21 cellular contexts compared by ENCODE assay signal in genomic region chr3:18351069-18351628, GRCh38.
DNase-seq lines count a peak whose midpoint lies in the region; ATAC-seq, FAIRE-seq and TF ChIP-seq lines count a peak whose summit lies in the region.
"Had no signal": no experiment of that assay in that cellular context is flagged by ENCODE, and none has a peak within 500 bp of the region (broad histone marks: within the 10 kb centered on the region; RNA-seq: fewer than 3 reads in every experiment).

No MANE protein-coding gene starts in this region.

- peak; percentile 21 to 38 for ATAC-seq in activated T-cell treated with anti-CD3 and anti-CD28 coated beads, Interleukin-2, amount 50 U/mL, for 72 hours (replicated peaks in 1 of 2)

- H3K56ac ChIP-seq in mesendoderm (ENCODE audit: low read length), result no peak overlapping the region

- H3K27ac Mint-ChIP-seq in activated T-cell treated with anti-CD3 and anti-CD28 coated beads, Interleukin-2, amount 50 U/mL, for 72 hours, result peak overlapping the region; percentile 91
- H3K27ac Mint-ChIP-seq: memory B cell had no signal

- H3K4ac ChIP-seq in mesendoderm (ENCODE audit: low read depth, low read length), result no peak overlapping the region

- DNase-seq in NCI-H1105 treated with DMSO at 0.1 percent for 48 hours (lab: John Stamatoyannopoulos, UW) (peak; percentile 39), NCI-H1105 (lab: John Stamatoyannopoulos, UW) (no peak), COR-L47 (lab: John Stamatoyannopoulos, UW) (peak; percentile 2), mesendoderm (peak; percentile 46), SIG-M5 (lab: John Stamatoyannopoulos, UW) (no peak), GM10266 (ENCODE audit: extremely low spot score) (no peak), RCC 7860 (ENCODE audit: low spot score) (no peak)
- no peak for DNase-seq in activated T-cell treated with anti-CD3 and anti-CD28 coated beads, Interleukin-2, amount 50 U/mL, for 72 hours
- DNase-seq: 8988T; kidney glomerular epithelial cell; NCI-H1048; NCI-H226; NK-92 treated with Interleukin-12 subunit alpha and Interleukin-12 subunit beta, amount 100 ng/mL, for 24 hours; retina; RPMI8226; stimulated activated CD4-positive, alpha-beta T cell treated with anti-CD3 and anti-CD28 coated beads, Interleukin-12 subunit alpha, Interleukin-12 subunit beta, amount 100 ng/mL, for 4 hours had no signal

- H2BK120ac ChIP-seq in mesendoderm (ENCODE audit: low read depth, low read length), result no peak overlapping the region

- no peaks in the 10 kb centered on the region for H3K79me2 ChIP-seq in mesendoderm (ENCODE audit: control insufficient read depth, insufficient read depth, low read length)

- no peaks in the 10 kb centered on the region for H3K27me3 Mint-ChIP-seq in activated T-cell treated with anti-CD3 and anti-CD28 coated beads, Interleukin-2, amount 50 U/mL, for 72 hours (ENCODE audit: low read depth)
- H3K27me3 Mint-ChIP-seq: memory B cell had no signal

- H3K18ac ChIP-seq in mesendoderm (ENCODE audit: low read length), result no peak overlapping the region

- no peak overlapping the region for H2BK5ac ChIP-seq in mesendoderm (ENCODE audit: low read length)

- no peaks in the 10 kb centered on the region for H3K9me3 Mint-ChIP-seq in activated T-cell treated with anti-CD3 and anti-CD28 coated beads, Interleukin-2, amount 50 U/mL, for 72 hours
- H3K9me3 Mint-ChIP-seq: activated T-helper 2 cell treated with anti-CD3 and anti-CD28 coated beads, Interferon-gamma antibody, Interleukin-2, Interleukin-4, amounts not matched to agents 10 μg/mL and 5 μg/mL and 100 μg/mL, durations not matched to agents 14 hours and 24 hours and 36 hours; memory B cell had no signal

- no peak overlapping the region for H3K4me3 Mint-ChIP-seq in activated T-cell treated with anti-CD3 and anti-CD28 coated beads, Interleukin-2, amount 50 U/mL, for 72 hours
- H3K4me3 Mint-ChIP-seq: memory B cell had no signal

- no peak overlapping the region for H3K9ac ChIP-seq in mesendoderm (ENCODE audit: low read length)
- H3K9ac ChIP-seq: KMS-11 had no signal

- no peak for TF ChIP-seq CTCF in GM10266 (IDR thresholded peaks at IDR 0.05; ENCODE audit: control insufficient read depth, insufficient read depth, low read depth, missing control alignments)

- no peaks in the 10 kb centered on the region for H3K36me3 ChIP-seq in mesendoderm (ENCODE audit: control insufficient read depth, insufficient read depth, low read length)

- H3K4me2 ChIP-seq in mesendoderm (ENCODE audit: low read length), result no peak overlapping the region
- H3K4me2 ChIP-seq: KMS-11 had no signal

- H3K36me3 Mint-ChIP-seq in activated T-cell treated with anti-CD3 and anti-CD28 coated beads, Interleukin-2, amount 50 U/mL, for 72 hours (ENCODE audit: insufficient read depth in 2 of 2), result peaks cover 16 to 52% of the 10 kb centered on the region in 2 donors

- no peak overlapping the region for H2BK15ac ChIP-seq in mesendoderm (replicated peaks; ENCODE audit: low read depth)

- H3K27ac ChIP-seq in mesendoderm (ENCODE audit: low read depth, low read length), result no peak overlapping the region
- H3K27ac ChIP-seq: KMS-11, tibial artery had no signal

- H3K27me3 ChIP-seq in mesendoderm (ENCODE audit: insufficient read depth, low read length, poor library complexity), result no peaks in the 10 kb centered on the region
- H3K27me3 ChIP-seq: tibial artery had no signal

- peaks cover 52% of the 10 kb centered on the region for H3K4me1 Mint-ChIP-seq in activated T-cell treated with anti-CD3 and anti-CD28 coated beads, Interleukin-2, amount 50 U/mL, for 72 hours (ENCODE audit: low read depth)
- H3K4me1 Mint-ChIP-seq: memory B cell had no signal

- WGBS in mesendoderm (ENCODE audit: extremely low coverage, insufficient coverage, low lambda C conversion rate), result no CpG with 5 or more reads among the region's 5 CpGs

- no peak overlapping the region for H4K8ac ChIP-seq in mesendoderm (ENCODE audit: low read depth, low read length)

- FAIRE-seq in RCC 7860 (lab: Jason Lieb, UNC), result no peak
- FAIRE-seq: endometrium had no signal

- no peak overlapping the region for H4K5ac ChIP-seq in mesendoderm (ENCODE audit: low read length)

- no peak overlapping the region for H3K4me3 ChIP-seq in mesendoderm (ENCODE audit: low read length)
- H3K4me3 ChIP-seq: tibial artery had no signal

- no peak overlapping the region for H3K23ac ChIP-seq in mesendoderm (ENCODE audit: low read length)

- no peak overlapping the region for H2AK5ac ChIP-seq in mesendoderm (ENCODE audit: low read length)

- H3K4me1 ChIP-seq in mesendoderm (ENCODE audit: control insufficient read depth, low read depth, low read length), result no peaks in the 10 kb centered on the region

- no peaks in the 10 kb centered on the region for H3K79me1 ChIP-seq in mesendoderm (ENCODE audit: low read length)

Comparison
In these comparisons a context has a peak if more than half of its experiments do, and no peak if none do; other contexts are left out.
1. DNase-seq: peak in NCI-H1105 treated with DMSO at 0.1 percent for 48 hours (single experiment), COR-L47 (single experiment) and mesendoderm (single experiment); none in NCI-H1105 (single experiment), activated T-cell treated with anti-CD3 and anti-CD28 coated beads, Interleukin-2, amount 50 U/mL, for 72 hours (0 of 2), SIG-M5 (single experiment), GM10266 (single experiment) and RCC 7860 (single experiment).